In genomic region chr2:191145769-191146471, GRCh38 we compare ENCODE assay signal across 29 cellular contexts. TPM values are rescaled to one million over a fixed set of nuclear protein-coding genes. Genes with fewer than 3 reads are reported as not detected.
DNase-seq lines count a peak whose midpoint lies in the region; ATAC-seq and TF ChIP-seq lines count a peak whose summit lies in the region.
"Had no signal": no experiment of that assay in that cellular context is flagged by ENCODE, and none has a peak within 500 bp of the region (broad histone marks: within the 10 kb centered on the region; RNA-seq: fewer than 3 reads in every experiment).

No MANE protein-coding gene starts in this region.

- TF ChIP-seq CTCF in epithelial cell of esophagus (IDR thresholded peaks at IDR 0.05; ENCODE audit: insufficient read depth, low read depth, low read length, missing control alignments) (no peak), tibial artery (IDR thresholded peaks at IDR 0.05) (no peak)

- H3K36me3 Mint-ChIP-seq in activated naive CD4-positive, alpha-beta T cell treated with anti-CD3 and anti-CD28 coated beads, Interleukin-2, amount 50 U/mL, for 24 hours: peaks cover 39% of the 10 kb centered on the region
- peaks cover 82% of the 10 kb centered on the region for H3K36me3 Mint-ChIP-seq in activated CD8-positive, alpha-beta T cell treated with anti-CD3 and anti-CD28 coated beads, Interleukin-2, amount 10 ng/mL, durations not matched to agents 7 days and 5 days (ENCODE audit: low read depth)

- POLR2A ChIA-PET in activated CD8-positive, alpha-beta T cell treated with anti-CD3 and anti-CD28 coated beads, Interleukin-2, amount 10 ng/mL, durations not matched to agents 7 days and 5 days (lab: Charles Lee): interaction anchor here (0.7 to 1.1 kb wide), 2 partner anchors 20 to 81 kb away, joined by 3 read pairs; no protein-coding TSS in a partner anchor

- H3K9me3 ChIP-seq in tibial artery: no peaks in the 10 kb centered on the region
- H3K9me3 ChIP-seq: ascending aorta, neutrophil, Peyer's patch, psoas muscle, thyroid gland had no signal

- H3K4me3 Mint-ChIP-seq in activated naive CD4-positive, alpha-beta T cell treated with anti-CD3 and anti-CD28 coated beads, Interleukin-2, amount 50 U/mL, for 24 hours: peak overlapping the region; percentile 85
- H3K4me3 Mint-ChIP-seq in activated CD8-positive, alpha-beta T cell treated with anti-CD3 and anti-CD28 coated beads, Interleukin-2, amount 10 ng/mL, durations not matched to agents 7 days and 5 days: peak overlapping the region; percentile 54
- H3K4me3 Mint-ChIP-seq: activated CD4-positive, alpha-beta memory T cell treated with anti-CD3 and anti-CD28 coated beads, Interleukin-2, amount 10 ng/mL, durations not matched to agents 7 days and 5 days; B cell; dendritic cell treated with granulocyte-macrophage colony-stimulating factor and Interleukin-4, amounts not matched to agents 40 ng/mL and 50 ng/mL, for 4 days; memory B cell had no signal

- no peak overlapping the region for H3K27ac ChIP-seq in tibial artery
- H3K27ac ChIP-seq: ascending aorta, neutrophil, Peyer's patch, psoas muscle, thyroid gland had no signal

- H3K4me3 ChIP-seq in epithelial cell of esophagus (ENCODE audit: low read length) (no peak overlapping the region), tibial artery (no peak overlapping the region)
- H3K4me3 ChIP-seq: ascending aorta, Peyer's patch, psoas muscle, thyroid gland had no signal

- H3K27me3 ChIP-seq in tibial artery: no peaks in the 10 kb centered on the region
- H3K27me3 ChIP-seq: ascending aorta, Peyer's patch, thyroid gland had no signal

- peak overlapping the region; percentile 78 for H3K27ac Mint-ChIP-seq in activated naive CD4-positive, alpha-beta T cell treated with anti-CD3 and anti-CD28 coated beads, Interleukin-2, amount 50 U/mL, for 24 hours
- H3K27ac Mint-ChIP-seq in activated CD8-positive, alpha-beta T cell treated with anti-CD3 and anti-CD28 coated beads, Interleukin-2, amount 10 ng/mL, durations not matched to agents 7 days and 5 days: no peak overlapping the region
- H3K27ac Mint-ChIP-seq: activated CD4-positive, alpha-beta memory T cell treated with anti-CD3 and anti-CD28 coated beads, Interleukin-2, amount 10 ng/mL, durations not matched to agents 7 days and 5 days; B cell; dendritic cell treated with granulocyte-macrophage colony-stimulating factor and Interleukin-4, amounts not matched to agents 40 ng/mL and 50 ng/mL, for 4 days; memory B cell had no signal

- H3K36me3 ChIP-seq in tibial artery: no peaks in the 10 kb centered on the region
- H3K36me3 ChIP-seq: ascending aorta, neutrophil, Peyer's patch, thyroid gland had no signal

- H3K4me1 Mint-ChIP-seq in activated naive CD4-positive, alpha-beta T cell treated with anti-CD3 and anti-CD28 coated beads, Interleukin-2, amount 50 U/mL, for 24 hours: peaks cover 73% of the 10 kb centered on the region
- H3K4me1 Mint-ChIP-seq in activated CD8-positive, alpha-beta T cell treated with anti-CD3 and anti-CD28 coated beads, Interleukin-2, amount 10 ng/mL, durations not matched to agents 7 days and 5 days (ENCODE audit: low read depth): peaks cover 65% of the 10 kb centered on the region

- no peaks in the 10 kb centered on the region for H3K9me3 Mint-ChIP-seq in activated naive CD4-positive, alpha-beta T cell treated with anti-CD3 and anti-CD28 coated beads, Interleukin-2, amount 50 U/mL, for 24 hours
- no peaks in the 10 kb centered on the region for H3K9me3 Mint-ChIP-seq in activated CD8-positive, alpha-beta T cell treated with anti-CD3 and anti-CD28 coated beads, Interleukin-2, amount 10 ng/mL, durations not matched to agents 7 days and 5 days (ENCODE audit: insufficient read depth)
- H3K9me3 Mint-ChIP-seq: activated CD4-positive, alpha-beta memory T cell treated with anti-CD3 and anti-CD28 coated beads, Interleukin-2, amount 10 ng/mL, durations not matched to agents 7 days and 5 days; dendritic cell treated with granulocyte-macrophage colony-stimulating factor and Interleukin-4, amounts not matched to agents 40 ng/mL and 50 ng/mL, for 4 days; memory B cell had no signal

- no peak for DNase-seq in activated naive CD4-positive, alpha-beta T cell treated with Interleukin-2 at 50 U/mL for 16 hours
- DNase-seq in activated CD8-positive, alpha-beta T cell treated with anti-CD3 and anti-CD28 coated beads, Interleukin-2, amount 10 ng/mL, durations not matched to agents 7 days and 5 days: no peak
- DNase-seq in epithelial cell of esophagus (ENCODE audit: low read depth): peak; percentile 91
- DNase-seq in GM19238 (ENCODE audit: insufficient read length, low spot score): no peak
- DNase-seq in NCI-H2081 treated with DMSO at 0.1 percent for 48 hours (lab: John Stamatoyannopoulos, UW): no peak
- DNase-seq in tibial artery: no peak
- DNase-seq: activated CD4-positive, alpha-beta memory T cell treated with anti-CD3 and anti-CD28 coated beads, Interleukin-2, amount 10 ng/mL, durations not matched to agents 7 days and 5 days; activated CD4-positive, CD25-positive, alpha-beta regulatory T cell; activated naive CD4-positive, alpha-beta T cell treated with anti-CD3 and anti-CD28 coated beads, Interleukin-2, amount 50 U/mL, for 16 hours; caudate nucleus; DMS79 treated with DMSO at 0.1 percent for 48 hours; GF-D8; hippocampal formation; NCI-H1105 treated with DMSO at 0.1 percent for 48 hours; NCI-H1930; NCI-H526; Peyer's patch; psoas muscle; stimulated activated naive CD4-positive, alpha-beta T cell treated with Interleukin-2 at 50 U/mL for 16 hours; SW 1271; thyroid gland had no signal

- peaks cover 0 to 9% (median 4%) of the 10 kb centered on the region in 4 donors for H3K4me1 ChIP-seq in tibial artery
- H3K4me1 ChIP-seq: ascending aorta, psoas muscle had no signal

- H3K27me3 Mint-ChIP-seq in activated naive CD4-positive, alpha-beta T cell treated with anti-CD3 and anti-CD28 coated beads, Interleukin-2, amount 50 U/mL, for 24 hours: no peaks in the 10 kb centered on the region
- H3K27me3 Mint-ChIP-seq in activated CD8-positive, alpha-beta T cell treated with anti-CD3 and anti-CD28 coated beads, Interleukin-2, amount 10 ng/mL, durations not matched to agents 7 days and 5 days (ENCODE audit: low read depth): no peaks in the 10 kb centered on the region
- H3K27me3 Mint-ChIP-seq: activated CD4-positive, alpha-beta memory T cell treated with anti-CD3 and anti-CD28 coated beads, Interleukin-2, amount 10 ng/mL, durations not matched to agents 7 days and 5 days had no signal

- CTCF ChIA-PET in activated CD8-positive, alpha-beta T cell treated with anti-CD3 and anti-CD28 coated beads, Interleukin-2, amount 10 ng/mL, durations not matched to agents 7 days and 5 days (lab: Charles Lee): interaction anchor here (1.1 to 3.1 kb wide), 3 partner anchors 10 to 198 kb away, joined by 3 to 20 read pairs (median 10); no protein-coding TSS in a partner anchor

- intact Hi-C loops in tibial artery (cut with DNase I; ENCODE audit: low total_unique reads): no loop called here

- ATAC-seq in activated CD8-positive, alpha-beta T cell treated with anti-CD3 and anti-CD28 coated beads, Interleukin-2, amount 10 ng/mL, durations not matched to agents 7 days and 5 days: no peak
- ATAC-seq: HCT116, psoas muscle had no signal

RNA-seq across cellular contexts. Expression of gene STAT4, which starts 4.9 kb away (rescaled TPM):
- 100 to 1,000 TPM; 154 to 157 TPM for total RNA-seq in activated CD8-positive, alpha-beta T cell treated with anti-CD3 and anti-CD28 coated beads, Interleukin-2, amount 10 ng/mL, durations not matched to agents 7 days and 5 days
- total RNA-seq: HT-29 had no signal
